Comparison of ENCODE assay signal across 8 cellular contexts in genomic region chr18:21739604-21740473, GRCh38. TPM values are rescaled to one million over a fixed set of nuclear protein-coding genes. Genes with fewer than 3 reads are reported as not detected.
DNase-seq lines count a peak whose midpoint lies in the region; TF ChIP-seq lines count a peak whose summit lies in the region.

No MANE protein-coding gene starts in this region.

- H3K36me3 ChIP-seq in H7 (replicated peaks; ENCODE audit: control insufficient read depth, insufficient read depth, low read length) = no peaks in the 10 kb centered on the region
- H3K36me3 ChIP-seq in MM.1S (replicated peaks; ENCODE audit: insufficient read depth, low read length) = no peaks in the 10 kb centered on the region

- H3K9me2 ChIP-seq in MM.1S (replicated peaks; ENCODE audit: insufficient read depth, low read length) = no peaks in the 10 kb centered on the region

- no peak for TF ChIP-seq CTCF in GM12875 (IDR thresholded peaks at IDR 0.05; ENCODE audit: borderline replicate concordance, insufficient read depth, low read depth, low read length)
- TF ChIP-seq CTCF in MM.1S (IDR thresholded peaks at IDR 0.05; ENCODE audit: low read length) = no peak
- no peak for TF ChIP-seq CTCF in GM10248 (IDR thresholded peaks at IDR 0.05; ENCODE audit: control extremely low read depth, extremely low read depth, low read depth, missing control alignments)

- POLR2A ChIA-PET in GM10248 (lab: Yijun Ruan, JAX) = interaction anchor here (0.7 to 0.9 kb wide), 5 partner anchors 12 to 1395 kb away, joined by 3 to 7 read pairs (median 4); partner anchors contain the start of genes ABHD3 and ESCO1

- H3K4me2 ChIP-seq in MM.1S (ENCODE audit: low read depth, low read length) = peak overlapping the region; percentile 64

- H3F3A ChIP-seq in MM.1S (ENCODE audit: insufficient read depth, low read length) = peaks cover 10% of the 10 kb centered on the region

- peak; percentile 20 for DNase-seq in H7
- DNase-seq in MM.1S = no peak
- DNase-seq in caudate nucleus (lab: John Stamatoyannopoulos, UW) = no peak
- DNase-seq in midbrain (lab: John Stamatoyannopoulos, UW) = peak; percentile 52
- DNase-seq in GM10248 (ENCODE audit: extremely low spot score) = no peak
- no peak for DNase-seq in activated gamma-delta T cell (lab: John Stamatoyannopoulos, UW)
- no peak for DNase-seq in NCI-H446 treated with DMSO at 0.1 percent for 48 hours (lab: John Stamatoyannopoulos, UW)

- H3K9ac ChIP-seq in MM.1S (ENCODE audit: low read length) = no peak overlapping the region

- peaks cover 26% of the 10 kb centered on the region for H3K4me1 ChIP-seq in MM.1S (ENCODE audit: low read length)

- no peaks in the 10 kb centered on the region for H3K27me3 ChIP-seq in H7 (ENCODE audit: control insufficient read depth, insufficient read depth, low read length)
- H3K27me3 ChIP-seq in MM.1S (replicated peaks; ENCODE audit: insufficient read depth, low read length) = no peaks in the 10 kb centered on the region

- peak overlapping the region; percentile 58 for H2AFZ ChIP-seq in MM.1S (ENCODE audit: low read length)

- H3K27ac ChIP-seq in MM.1S (ENCODE audit: low read length) (peak overlapping the region; percentile 23; the same call in 1 of the 2 replicates), caudate nucleus (ENCODE audit: low read depth, low read length) (peak overlapping the region; percentile 13)

- CTCF ChIA-PET in GM10248 (lab: Yijun Ruan, JAX) = interaction anchor here (0.8 to 1.8 kb wide), 10 partner anchors 9 to 139 kb away, joined by 3 to 7 read pairs (median 4); partner anchors contain the start of genes ABHD3 and ESCO1

- H3K4me3 ChIP-seq in GM12875 (ENCODE audit: low read depth, low read length) (peak overlapping the region; percentile 13), H7 (ENCODE audit: insufficient read depth, low read depth, low read length) (no peak overlapping the region), MM.1S (ENCODE audit: low read length) (peak overlapping the region; percentile 97)

- H3K9me3 ChIP-seq in MM.1S (replicated peaks; ENCODE audit: insufficient read depth, low read length) = no peaks in the 10 kb centered on the region

- peaks cover 31% of the 10 kb centered on the region for H3K79me2 ChIP-seq in MM.1S (ENCODE audit: low read length)

- H4K20me1 ChIP-seq in MM.1S (ENCODE audit: insufficient read depth, low read length) = no peaks in the 10 kb centered on the region

RNA-seq across cellular contexts. Expression of gene MIB1, which starts 0.8 kb away (rescaled TPM):
- total RNA-seq in H7 (2014; rRNA removed; shearing (Covaris generic)) = 46.1 and 64.3 TPM in 2 replicates

RNA-seq across cellular contexts. Expression of gene ABHD3, which starts 35.3 kb away (rescaled TPM):
- total RNA-seq in H7 (2014; rRNA removed; shearing (Covaris generic)) = 5.5 and 6.9 TPM in 2 replicates

Comparison
In these comparisons a context has a peak if more than half of its experiments do, and no peak if none do; other contexts are left out.
1. DNase-seq: peak in H7 (single experiment) and midbrain (single experiment); none in MM.1S (single experiment), caudate nucleus (0 of 61), GM10248 (single experiment), activated gamma-delta T cell (single experiment) and NCI-H446 treated with DMSO at 0.1 percent for 48 hours (single experiment).